In the genomic region with DNA sequence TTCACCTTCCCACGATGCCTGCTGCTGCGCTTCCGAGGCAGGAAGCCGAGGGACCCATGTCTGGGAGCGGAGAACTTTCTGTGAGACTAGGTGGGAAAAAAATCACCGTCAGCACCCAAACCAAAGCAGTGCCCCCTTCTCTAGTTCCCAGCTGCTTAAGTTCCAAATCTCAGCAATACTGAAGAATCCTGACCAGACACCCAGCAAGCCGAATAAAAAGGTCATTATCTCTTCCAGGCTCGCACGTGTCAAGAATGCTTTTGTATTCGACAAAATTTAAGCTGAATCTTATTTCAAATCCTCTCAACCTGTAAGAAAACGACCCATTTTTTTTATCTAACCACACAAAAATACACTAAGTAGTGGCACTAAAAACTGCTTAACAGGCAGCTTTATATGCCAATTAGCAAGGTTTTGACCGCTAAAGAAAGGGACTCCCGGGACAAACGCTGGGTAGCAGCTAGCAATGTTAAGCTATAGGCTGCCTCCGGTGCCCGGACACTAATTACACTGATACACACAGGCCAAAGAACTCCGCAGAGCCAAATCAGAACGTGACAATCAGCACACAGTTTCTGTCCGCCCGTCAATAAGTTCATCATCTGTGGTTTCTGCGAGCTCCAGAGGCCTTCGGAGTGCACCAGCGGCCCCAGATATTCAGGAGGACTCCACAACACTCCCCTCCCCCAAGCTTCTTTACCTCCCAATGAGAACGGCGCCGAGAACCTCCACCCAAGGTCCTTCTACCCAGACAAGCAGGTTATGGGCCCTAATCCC, we compare ENCODE assay signal across 8 cellular contexts. TPM values are rescaled to one million over a fixed set of nuclear protein-coding genes. Genes with fewer than 3 reads are reported as not detected.
A peak's percentile ranks its signal among the peaks of the same experiment; 100 is the strongest.
DNase-seq lines count a peak whose midpoint lies in the region; ATAC-seq, FAIRE-seq and TF ChIP-seq lines count a peak whose summit lies in the region.

No MANE protein-coding gene starts in this region.

- H3F3A ChIP-seq in smooth muscle cell (ENCODE audit: low read depth) = peaks cover 45% of the 10 kb centered on the region

- no peak overlapping the region for H2AFZ ChIP-seq in smooth muscle cell (ENCODE audit: low read depth)

- peaks cover 54% of the 10 kb centered on the region for H3K79me2 ChIP-seq in smooth muscle cell (ENCODE audit: low read depth)

- H3K4me2 ChIP-seq in smooth muscle cell = peak overlapping the region; percentile 98

- H3K4me3 ChIP-seq in iPS-18a (ENCODE audit: low read length) (peak overlapping the region; percentile 83), smooth muscle cell (peak overlapping the region; percentile 94)

- H3K36me3 ChIP-seq in KOPT-K1 (ENCODE audit: insufficient read depth, low read length) (peaks cover 56% of the 10 kb centered on the region), iPS-18a (ENCODE audit: control insufficient read depth, low read depth, low read length) (peaks cover 54% of the 10 kb centered on the region), smooth muscle cell (ENCODE audit: low read depth) (no peaks in the 10 kb centered on the region)

- DNase-seq in NCI-H748 (lab: John Stamatoyannopoulos, UW; ENCODE audit: unreplicated experiment) = peak; percentile 52
- DNase-seq in NCI-H748 treated with DMSO at 0.1 percent for 48 hours (lab: John Stamatoyannopoulos, UW) = no peak
- no peak for DNase-seq in smooth muscle cell (lab: John Stamatoyannopoulos, UW; ENCODE audit: unreplicated experiment)
- no peak for DNase-seq in GM12892 (ENCODE audit: insufficient read length)

- FAIRE-seq in GM12892 (lab: Jason Lieb, UNC) = no peak

- H3K27me3 ChIP-seq in iPS-18a (ENCODE audit: control insufficient read depth, insufficient read depth, low read length) (no peaks in the 10 kb centered on the region), smooth muscle cell (ENCODE audit: low read depth) (no peaks in the 10 kb centered on the region)

- H3K27ac ChIP-seq in KOPT-K1 (ENCODE audit: low read depth, low read length, poor library complexity, severe bottlenecking) = peak overlapping the region; percentile 81
- H3K27ac ChIP-seq in adipose tissue (ENCODE audit: low read depth, low read length) = peak overlapping the region; percentile 60
- peak overlapping the region; percentile 91 for H3K27ac ChIP-seq in iPS-18a (ENCODE audit: low read length)
- peak overlapping the region; percentile 94 for H3K27ac ChIP-seq in smooth muscle cell (ENCODE audit: low read depth)

- no peak for TF ChIP-seq CTCF in smooth muscle cell (IDR thresholded peaks at IDR 0.05; ENCODE audit: borderline replicate concordance, insufficient read depth, poor library complexity, severe bottlenecking)

- H4K20me1 ChIP-seq in smooth muscle cell (ENCODE audit: low read depth) = peaks cover 56% of the 10 kb centered on the region

- WGBS in adipose tissue, 3 donors = 1 to 6% (median 4%) methylated on average over 26 of the region's 26 CpGs
- 2% methylated on average over 26 of the region's 26 CpGs for WGBS in smooth muscle cell (ENCODE audit: low lambda C conversion rate)

- H3K4me1 ChIP-seq in iPS-18a (ENCODE audit: control insufficient read depth, low read depth, low read length) = peaks cover 12% of the 10 kb centered on the region
- H3K4me1 ChIP-seq in smooth muscle cell (ENCODE audit: low read depth) = peaks cover 30% of the 10 kb centered on the region

- no peak for ATAC-seq in HG02610 (IDR thresholded peaks at IDR 0.05; ENCODE audit: unreplicated experiment)

- no peak for TF ChIP-seq POLR2A in GM12892 (IDR thresholded peaks at IDR 0.05; ENCODE audit: low read depth, low read length)

- no peaks in the 10 kb centered on the region for H3K9me3 ChIP-seq in KOPT-K1 (ENCODE audit: insufficient read depth, low read length, poor library complexity, severe bottlenecking)
- H3K9me3 ChIP-seq in iPS-18a (ENCODE audit: control insufficient read depth, low read depth, low read length) = no peaks in the 10 kb centered on the region
- H3K9me3 ChIP-seq in smooth muscle cell (replicated peaks; ENCODE audit: low read depth) = no peaks in the 10 kb centered on the region

- H3K9ac ChIP-seq in iPS-18a (ENCODE audit: low read length) (peak overlapping the region; percentile 99), smooth muscle cell (ENCODE audit: low read depth) (peak overlapping the region; percentile 89)

RNA-seq across cellular contexts. Expression of gene RPL3, which starts 0.7 kb away (rescaled TPM):
- polyA plus RNA-seq in adipose tissue (1,000 to 10,000 TPM; 3,176 to 4,324 (median 3,855) TPM), smooth muscle cell (717 and 749 TPM in 2 replicates)
- total RNA-seq in smooth muscle cell = 1,022 and 1,136 TPM in 2 replicates
- 4,953 TPM for polyA plus RNA-seq in GM12892 (2012; ENCODE audit: missing spikeins)

RNA-seq across cellular contexts. Expression of gene SYNGR1, which starts 31.1 kb away (rescaled TPM):
- polyA plus RNA-seq in adipose tissue = 10 to 100 TPM in 2 of 3 donors, 1 to 10 TPM in 1; 7.9 to 13.0 (median 12.6) TPM
- 12.0 and 26.7 TPM in 2 replicates for total RNA-seq in smooth muscle cell
- 55.7 and 58.0 TPM in 2 replicates for polyA plus RNA-seq in smooth muscle cell
- 3.1 TPM for polyA plus RNA-seq in GM12892 (2012; ENCODE audit: missing spikeins)
